In genomic region chr1:11802973-11803885, GRCh38 we compare ENCODE assay signal across 8 cellular contexts. TPM values are rescaled to one million over a fixed set of nuclear protein-coding genes. Genes with fewer than 3 reads are reported as not detected.
DNase-seq lines count a peak whose midpoint lies in the region; ATAC-seq, FAIRE-seq and TF ChIP-seq lines count a peak whose summit lies in the region.

No MANE protein-coding gene starts in this region.

- H2AFZ ChIP-seq in keratinocyte (ENCODE audit: control insufficient read depth, low read length): peak overlapping the region; percentile 52

- H3K27me3 ChIP-seq in keratinocyte (ENCODE audit: control insufficient read depth, extremely low read depth, insufficient read depth, low read length): no peaks in the 10 kb centered on the region

- FAIRE-seq in keratinocyte (lab: Jason Lieb, UNC): peak; percentile 81

- peak overlapping the region; percentile 29 for H3K9ac ChIP-seq in keratinocyte (ENCODE audit: control insufficient read depth, extremely low read depth, insufficient read depth, low read length)

- peak overlapping the region; percentile 37 to 53 (median 41) for H3K4me3 ChIP-seq in keratinocyte (ENCODE audit: control insufficient read depth in 2 of 3, extremely low read depth in 1 of 3, insufficient read depth in 2 of 3, low read depth in 1 of 3, low read length in 3 of 3)

- H3K4me1 ChIP-seq in keratinocyte (ENCODE audit: control insufficient read depth, extremely low read depth, insufficient read depth, low read length): peaks cover 49% of the 10 kb centered on the region

- peak overlapping the region; percentile 36 for H3K27ac ChIP-seq in keratinocyte (ENCODE audit: control insufficient read depth, insufficient read depth, low read length)

- no peak for ATAC-seq in HG03520 (IDR thresholded peaks at IDR 0.05; ENCODE audit: unreplicated experiment)

- peak; percentile 57 for DNase-seq in NCI-H345 (lab: John Stamatoyannopoulos, UW)
- DNase-seq in NCI-H345 treated with DMSO at 0.1 percent for 48 hours (lab: John Stamatoyannopoulos, UW; ENCODE audit: unreplicated experiment): no peak
- DNase-seq in NCI-H2029 (lab: John Stamatoyannopoulos, UW): peak; percentile 53
- DNase-seq in activated CD4-positive, CD25-positive, alpha-beta regulatory T cell treated with anti-CD3 and anti-CD28 coated beads, Interleukin-2, amount 50 U/mL, for 16 hours (ENCODE audit: low read depth, low spot score): peak; percentile 35
- DNase-seq in cerebellar cortex (ENCODE audit: low spot score): peak; percentile 84
- DNase-seq in keratinocyte (ENCODE audit: low read depth, low spot score): peak; percentile 78
- peak; percentile 52 to 72 for DNase-seq in stimulated activated CD4-positive, alpha-beta T cell treated with anti-CD3 and anti-CD28 coated beads, Interleukin-12 subunit alpha, Interleukin-12 subunit beta, amount 100 ng/mL, for 24 hours (ENCODE audit: low read depth in 2 of 2)

- H3K36me3 ChIP-seq in keratinocyte (ENCODE audit: control insufficient read depth in 2 of 2, extremely low read depth in 1 of 2, insufficient read depth in 2 of 2, low read length in 2 of 2): peaks cover 8 to 11% of the 10 kb centered on the region in 2 experiments

- no peaks in the 10 kb centered on the region for H4K20me1 ChIP-seq in keratinocyte (ENCODE audit: control insufficient read depth, extremely low read depth, insufficient read depth, low read length)

- H3K79me2 ChIP-seq in keratinocyte (ENCODE audit: control insufficient read depth, insufficient read depth, low read length): peaks cover 20% of the 10 kb centered on the region

- H3K9me3 ChIP-seq in keratinocyte (ENCODE audit: control insufficient read depth, low read depth, low read length): no peaks in the 10 kb centered on the region

- no peak for TF ChIP-seq CTCF in keratinocyte (optimal IDR thresholded peaks at IDR 0.05 in 1 of 3, IDR thresholded peaks at IDR 0.05 in 1 of 3, conservative IDR thresholded peaks at IDR 0.05 in 1 of 3; ENCODE audit: extremely low read depth in 1 of 3, insufficient read depth in 2 of 3, low read length in 3 of 3)

- dilution Hi-C loops in keratinocyte (cut with MboI; ENCODE audit: extremely low pct_ligation_motif_present, low sequenced_read_pairs): no loop called here

- H3K9me1 ChIP-seq in keratinocyte (ENCODE audit: control insufficient read depth, extremely low read depth, insufficient read depth, low read length): no peaks in the 10 kb centered on the region

- H3K4me2 ChIP-seq in keratinocyte (ENCODE audit: control insufficient read depth, extremely low read depth, insufficient read depth, low read depth, low read length): peak overlapping the region; percentile 69

RNA-seq across cellular contexts. Expression of gene MTHFR, which starts 2.5 kb away (rescaled TPM):
- polyA plus RNA-seq in keratinocyte: 5.1 to 8.3 TPM (median 5.2 TPM) in 3 replicates
- 3.8 TPM for polyA plus RNA-seq in keratinocyte (2011; ENCODE audit: low read depth)
- polyA plus RNA-seq in keratinocyte (2011; cell fraction: cytosol; rRNA removed): 2.1 and 3.4 TPM in 2 replicates
- 11.3 and 14.8 TPM in 2 replicates for polyA plus RNA-seq in keratinocyte (2011; cell fraction: nucleus; rRNA removed)
- 4.2 and 6.4 TPM in 2 replicates for polyA plus RNA-seq in keratinocyte (2012; ENCODE audit: low replicate concordance)
- 12.4 to 12.7 TPM (median 12.6 TPM) in 3 replicates for polyA minus RNA-seq in keratinocyte
- polyA minus RNA-seq in keratinocyte (2011; cell fraction: cytosol; rRNA and poly(A)+ RNA removed): 6.5 TPM
- polyA minus RNA-seq in keratinocyte (2011; cell fraction: nucleus; rRNA and poly(A)+ RNA removed): 17.3 TPM in 2 replicates

RNA-seq across cellular contexts. Expression of gene CLCN6, which starts 2.8 kb away (rescaled TPM):
- polyA plus RNA-seq in keratinocyte: 5.2 to 9.8 TPM (median 7.4 TPM) in 3 replicates
- 2.0 TPM for polyA plus RNA-seq in keratinocyte (2011; ENCODE audit: low read depth)
- 2.7 and 2.9 TPM in 2 replicates for polyA plus RNA-seq in keratinocyte (2011; cell fraction: cytosol; rRNA removed)
- 36.0 and 38.6 TPM in 2 replicates for polyA plus RNA-seq in keratinocyte (2011; cell fraction: nucleus; rRNA removed)
- 4.5 and 8.1 TPM in 2 replicates for polyA plus RNA-seq in keratinocyte (2012; ENCODE audit: low replicate concordance)
- 5.0 to 12.1 TPM (median 7.7 TPM) in 3 replicates for polyA minus RNA-seq in keratinocyte
- polyA minus RNA-seq in keratinocyte (2011; cell fraction: cytosol; rRNA and poly(A)+ RNA removed): 3.1 TPM
- polyA minus RNA-seq in keratinocyte (2011; cell fraction: nucleus; rRNA and poly(A)+ RNA removed): 11.4 and 19.6 TPM in 2 replicates

RNA-seq across cellular contexts. Expression of gene C1orf167, which starts 41.2 kb away (rescaled TPM):
- not detected in 3 replicates for polyA plus RNA-seq in keratinocyte
- polyA plus RNA-seq in keratinocyte (2011; ENCODE audit: low read depth): not detected
- not detected in 2 replicates for polyA plus RNA-seq in keratinocyte (2011; cell fraction: cytosol; rRNA removed)
- polyA plus RNA-seq in keratinocyte (2011; cell fraction: nucleus; rRNA removed): not detected in 2 replicates
- 0.62 TPM in 1 of 2 replicates, not detected in the other for polyA plus RNA-seq in keratinocyte (2012; ENCODE audit: low replicate concordance)
- not detected in 3 replicates for polyA minus RNA-seq in keratinocyte
- not detected for polyA minus RNA-seq in keratinocyte (2011; cell fraction: cytosol; rRNA and poly(A)+ RNA removed)
- polyA minus RNA-seq in keratinocyte (2011; cell fraction: nucleus; rRNA and poly(A)+ RNA removed): not detected in 2 replicates

RNA-seq across cellular contexts. Expression of gene NPPA, which starts 44.4 kb away (rescaled TPM):
- polyA plus RNA-seq in keratinocyte: not detected in 3 replicates
- polyA plus RNA-seq in keratinocyte (2011; ENCODE audit: low read depth): not detected
- not detected in 2 replicates for polyA plus RNA-seq in keratinocyte (2011; cell fraction: cytosol; rRNA removed)
- polyA plus RNA-seq in keratinocyte (2011; cell fraction: nucleus; rRNA removed): not detected in 2 replicates
- 0.47 TPM in 1 of 2 replicates, not detected in the other for polyA plus RNA-seq in keratinocyte (2012; ENCODE audit: low replicate concordance)
- not detected in 3 replicates for polyA minus RNA-seq in keratinocyte
- not detected for polyA minus RNA-seq in keratinocyte (2011; cell fraction: cytosol; rRNA and poly(A)+ RNA removed)
- polyA minus RNA-seq in keratinocyte (2011; cell fraction: nucleus; rRNA and poly(A)+ RNA removed): not detected in 2 replicates

RNA-seq across cellular contexts. Expression of gene NPPB, which starts 55.5 kb away (rescaled TPM):
- not detected in 3 replicates for polyA plus RNA-seq in keratinocyte
- polyA plus RNA-seq in keratinocyte (2011; ENCODE audit: low read depth): not detected
- not detected in 2 replicates for polyA plus RNA-seq in keratinocyte (2011; cell fraction: cytosol; rRNA removed)
- not detected in 2 replicates for polyA plus RNA-seq in keratinocyte (2011; cell fraction: nucleus; rRNA removed)
- not detected in 2 replicates for polyA plus RNA-seq in keratinocyte (2012; ENCODE audit: low replicate concordance)
- polyA minus RNA-seq in keratinocyte: not detected in 3 replicates
- not detected for polyA minus RNA-seq in keratinocyte (2011; cell fraction: cytosol; rRNA and poly(A)+ RNA removed)
- not detected in 2 replicates for polyA minus RNA-seq in keratinocyte (2011; cell fraction: nucleus; rRNA and poly(A)+ RNA removed)
